Comparison of ENCODE assay signal across 11 cellular contexts in genomic region chr3:9169951-9170850, GRCh38.
A peak's percentile ranks its signal among the peaks of the same experiment; 100 is the strongest.
DNase-seq lines count a peak whose midpoint lies in the region; ATAC-seq and TF ChIP-seq lines count a peak whose summit lies in the region.
"Had no signal": no experiment of that assay in that cellular context is flagged by ENCODE, and none has a peak within 500 bp of the region (broad histone marks: within the 10 kb centered on the region; RNA-seq: fewer than 3 reads in every experiment).

No MANE protein-coding gene starts in this region.

- H3K9me3 ChIP-seq in endodermal cell (ENCODE audit: control insufficient read depth, low read length) (no peaks in the 10 kb centered on the region), gastrocnemius medialis (no peaks in the 10 kb centered on the region)
- H3K9me3 ChIP-seq: vagina had no signal

- POLR2A ChIA-PET in HEK293T (lab: Yijun Ruan, JAX), result no interaction called here

- H3K27ac ChIP-seq in endodermal cell (ENCODE audit: low read depth, low read length), result peak overlapping the region; percentile 58
- no peak overlapping the region for H3K27ac ChIP-seq in gastrocnemius medialis
- H3K27ac ChIP-seq: vagina had no signal

- H3K27ac Mint-ChIP-seq in activated CD8-positive, alpha-beta memory T cell treated with anti-CD3 and anti-CD28 coated beads, Interleukin-2, amount 10 ng/mL, durations not matched to agents 7 days and 5 days, result peak overlapping the region; percentile 3
- H3K27ac Mint-ChIP-seq in T-helper 1 cell treated with Interleukin-12 subunit alpha and Interleukin-12 subunit beta and Interleukin-4 antibody, amounts not matched to agents 30 μg/mL and 1 μg/mL, for 36 hours, result no peak overlapping the region
- H3K27ac Mint-ChIP-seq in endodermal cell, result peak overlapping the region; percentile 72

- ATAC-seq in activated CD8-positive, alpha-beta memory T cell treated with anti-CD3 and anti-CD28 coated beads, Interleukin-2, amount 10 ng/mL, durations not matched to agents 7 days and 5 days, result peak; percentile 62
- ATAC-seq in gastrocnemius medialis (no peak), sciatic nerve (no peak)

- no peak overlapping the region for H3K9ac ChIP-seq in endodermal cell (ENCODE audit: extremely low read depth, low read length, poor library complexity, severe bottlenecking)

- intact Hi-C loops in gastrocnemius medialis (cut with DNase I; ENCODE audit: low total_unique reads) (no loop called here), sciatic nerve (cut with DNase I) (no loop called here)

- in situ Hi-C loops in gastrocnemius medialis (cut with MboI; ENCODE audit: low sequenced_read_pairs in 4 of 4), result no loop called here

- no peak overlapping the region for H3K4me3 Mint-ChIP-seq in activated CD8-positive, alpha-beta memory T cell treated with anti-CD3 and anti-CD28 coated beads, Interleukin-2, amount 10 ng/mL, durations not matched to agents 7 days and 5 days
- H3K4me3 Mint-ChIP-seq in T-helper 1 cell treated with Interleukin-12 subunit alpha and Interleukin-12 subunit beta and Interleukin-4 antibody, amounts not matched to agents 30 μg/mL and 1 μg/mL, for 36 hours, result peak overlapping the region; percentile 14
- no peak overlapping the region for H3K4me3 Mint-ChIP-seq in endodermal cell

- H3K36me3 ChIP-seq in endodermal cell (ENCODE audit: control insufficient read depth, insufficient read depth, low read length), result no peaks in the 10 kb centered on the region
- no peaks in the 10 kb centered on the region for H3K36me3 ChIP-seq in gastrocnemius medialis
- H3K36me3 ChIP-seq: vagina had no signal

- peak; percentile 65 for DNase-seq in activated CD8-positive, alpha-beta memory T cell treated with anti-CD3 and anti-CD28 coated beads, Interleukin-2, amount 10 ng/mL, durations not matched to agents 7 days and 5 days
- no peak for DNase-seq in activated CD8-positive, alpha-beta memory T cell treated with anti-CD3 and anti-CD28 coated beads, Interleukin-2, amount 50 U/mL, for 48 hours
- DNase-seq in endodermal cell (no peak), gastrocnemius medialis (no peak), sciatic nerve (ENCODE audit: low spot score) (no peak), HEK293T (ENCODE audit: extremely low spot score) (no peak)
- peak; percentile 6 for DNase-seq in stimulated activated CD4-positive, alpha-beta T cell treated with anti-CD3 and anti-CD28 coated beads, Interleukin-4, amount 100 ng/mL, for 24 hours
- DNase-seq: NCI-H1694 treated with DMSO at 0.1 percent for 48 hours had no signal

- H3K36me3 Mint-ChIP-seq in activated CD8-positive, alpha-beta memory T cell treated with anti-CD3 and anti-CD28 coated beads, Interleukin-2, amount 10 ng/mL, durations not matched to agents 7 days and 5 days, result no peaks in the 10 kb centered on the region
- no peaks in the 10 kb centered on the region for H3K36me3 Mint-ChIP-seq in T-helper 1 cell treated with Interleukin-12 subunit alpha and Interleukin-12 subunit beta and Interleukin-4 antibody, amounts not matched to agents 30 μg/mL and 1 μg/mL, for 36 hours (ENCODE audit: low read depth)
- H3K36me3 Mint-ChIP-seq in endodermal cell (ENCODE audit: low read depth), result no peaks in the 10 kb centered on the region

- peaks cover 18% of the 10 kb centered on the region for H3K27me3 Mint-ChIP-seq in activated CD8-positive, alpha-beta memory T cell treated with anti-CD3 and anti-CD28 coated beads, Interleukin-2, amount 10 ng/mL, durations not matched to agents 7 days and 5 days
- peaks cover 13% of the 10 kb centered on the region for H3K27me3 Mint-ChIP-seq in T-helper 1 cell treated with Interleukin-12 subunit alpha and Interleukin-12 subunit beta and Interleukin-4 antibody, amounts not matched to agents 30 μg/mL and 1 μg/mL, for 36 hours (ENCODE audit: low read depth)
- H3K27me3 Mint-ChIP-seq in endodermal cell (ENCODE audit: insufficient read depth), result peaks cover 6% of the 10 kb centered on the region

- CTCF ChIA-PET in activated CD8-positive, alpha-beta memory T cell treated with anti-CD3 and anti-CD28 coated beads, Interleukin-2, amount 10 ng/mL, durations not matched to agents 7 days and 5 days (lab: Charles Lee), result no interaction called here
- CTCF ChIA-PET in HEK293T (lab: Yijun Ruan, JAX), result no interaction called here

- H3K4me3 ChIP-seq in endodermal cell (ENCODE audit: low read length), result no peak overlapping the region
- no peak overlapping the region for H3K4me3 ChIP-seq in gastrocnemius medialis
- H3K4me3 ChIP-seq: lung, vagina had no signal

- peaks cover 6% of the 10 kb centered on the region for H3K4me1 Mint-ChIP-seq in activated CD8-positive, alpha-beta memory T cell treated with anti-CD3 and anti-CD28 coated beads, Interleukin-2, amount 10 ng/mL, durations not matched to agents 7 days and 5 days
- peaks cover 13% of the 10 kb centered on the region for H3K4me1 Mint-ChIP-seq in T-helper 1 cell treated with Interleukin-12 subunit alpha and Interleukin-12 subunit beta and Interleukin-4 antibody, amounts not matched to agents 30 μg/mL and 1 μg/mL, for 36 hours (ENCODE audit: low read depth)
- peaks cover 28% of the 10 kb centered on the region for H3K4me1 Mint-ChIP-seq in endodermal cell

- H3K4me1 ChIP-seq in endodermal cell (ENCODE audit: control insufficient read depth, insufficient read depth, low read length), result peaks cover 18% of the 10 kb centered on the region
- H3K4me1 ChIP-seq in gastrocnemius medialis, result no peaks in the 10 kb centered on the region

- no peaks in the 10 kb centered on the region for H3K9me3 Mint-ChIP-seq in activated CD8-positive, alpha-beta memory T cell treated with anti-CD3 and anti-CD28 coated beads, Interleukin-2, amount 10 ng/mL, durations not matched to agents 7 days and 5 days (ENCODE audit: low read depth)
- no peaks in the 10 kb centered on the region for H3K9me3 Mint-ChIP-seq in T-helper 1 cell treated with Interleukin-12 subunit alpha and Interleukin-12 subunit beta and Interleukin-4 antibody, amounts not matched to agents 30 μg/mL and 1 μg/mL, for 36 hours
- H3K9me3 Mint-ChIP-seq in endodermal cell, result no peaks in the 10 kb centered on the region

- TF ChIP-seq CTCF in endodermal cell (conservative IDR thresholded peaks at IDR 0.05) (no peak), gastrocnemius medialis (IDR thresholded peaks at IDR 0.05 in 4 of 5, conservative IDR thresholded peaks at IDR 0.05 in 1 of 5) (no peak)

- no peaks in the 10 kb centered on the region for H3K27me3 ChIP-seq in endodermal cell (ENCODE audit: control insufficient read depth, insufficient read depth, low read length, poor library complexity, severe bottlenecking)
- H3K27me3 ChIP-seq in gastrocnemius medialis, result no peaks in the 10 kb centered on the region
- H3K27me3 ChIP-seq: vagina had no signal

- 83 to 95% methylated on average over 9 to 15 of the region's 18 CpGs for WGBS in endodermal cell (ENCODE audit: insufficient coverage in 1 of 2, insufficient read length in 1 of 2), 2 experiments

- no peak for TF ChIP-seq POLR2A in gastrocnemius medialis (IDR thresholded peaks at IDR 0.05)

TF ChIP-seq in HEK293T, 16 proteins besides CTCF, POLR2A, EP300 and RAD21:
- TF ChIP-seq ELF4 (IDR thresholded peaks at IDR 0.05), result no peak
- no peak for TF ChIP-seq LEF1 (IDR thresholded peaks at IDR 0.05; ENCODE audit: borderline replicate concordance)
- no peak for TF ChIP-seq HDGF (IDR thresholded peaks at IDR 0.05; ENCODE audit: borderline replicate concordance)
- TF ChIP-seq SP1 (IDR thresholded peaks at IDR 0.05), result no peak
- TF ChIP-seq, protein P1, sequence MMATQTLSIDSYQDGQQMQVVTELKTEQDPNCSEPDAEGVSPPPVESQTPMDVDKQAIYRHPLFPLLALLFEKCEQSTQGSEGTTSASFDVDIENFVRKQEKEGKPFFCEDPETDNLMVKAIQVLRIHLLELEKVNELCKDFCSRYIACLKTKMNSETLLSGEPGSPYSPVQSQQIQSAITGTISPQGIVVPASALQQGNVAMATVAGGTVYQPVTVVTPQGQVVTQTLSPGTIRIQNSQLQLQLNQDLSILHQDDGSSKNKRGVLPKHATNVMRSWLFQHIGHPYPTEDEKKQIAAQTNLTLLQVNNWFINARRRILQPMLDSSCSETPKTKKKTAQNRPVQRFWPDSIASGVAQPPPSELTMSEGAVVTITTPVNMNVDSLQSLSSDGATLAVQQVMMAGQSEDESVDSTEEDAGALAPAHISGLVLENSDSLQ (IDR thresholded peaks at IDR 0.05), result no peak

Comparison
In these comparisons a context has a peak if more than half of its experiments do, and no peak if none do; other contexts are left out.
1. DNase-seq: peak in activated CD8-positive, alpha-beta memory T cell treated with anti-CD3 and anti-CD28 coated beads, Interleukin-2, amount 10 ng/mL, durations not matched to agents 7 days and 5 days (single experiment) and stimulated activated CD4-positive, alpha-beta T cell treated with anti-CD3 and anti-CD28 coated beads, Interleukin-4, amount 100 ng/mL, for 24 hours (single experiment); none in activated CD8-positive, alpha-beta memory T cell treated with anti-CD3 and anti-CD28 coated beads, Interleukin-2, amount 50 U/mL, for 48 hours (single experiment), endodermal cell (single experiment), gastrocnemius medialis (0 of 2), sciatic nerve (single experiment) and HEK293T (single experiment).